Comparison of ENCODE assay signal across 33 cellular contexts in the genomic region with DNA sequence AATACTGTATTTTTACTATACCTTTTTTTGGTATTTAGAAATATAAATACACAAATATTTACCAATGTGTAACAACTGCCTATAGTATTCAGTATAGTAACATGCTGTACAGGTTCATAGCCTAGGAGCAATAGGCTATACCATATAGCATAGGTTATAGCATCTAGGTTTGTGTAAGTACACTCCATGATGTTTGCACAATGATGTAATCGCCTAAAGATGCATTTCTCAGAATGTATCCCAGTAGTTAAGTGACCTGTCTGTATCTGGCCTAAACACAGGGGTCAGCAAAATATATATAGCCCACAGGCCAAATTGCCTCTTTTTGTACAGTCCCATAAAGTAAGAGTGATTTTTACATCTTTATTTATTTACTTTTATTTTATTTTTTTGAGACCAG.
"Had no signal": no experiment of that assay in that cellular context is flagged by ENCODE, and none has a peak within 500 bp of the region (broad histone marks: within the 10 kb centered on the region; RNA-seq: fewer than 3 reads in every experiment).

No MANE protein-coding gene starts in this region.

- H3K4me1 ChIP-seq: ascending aorta, colonic mucosa had no signal

- ATAC-seq: activated CD8-positive, alpha-beta memory T cell treated with anti-CD3 and anti-CD28 coated beads, Interleukin-2, amount 10 ng/mL, durations not matched to agents 7 days and 5 days; Right ventricle myocardium inferior; SK-N-SH treated with all-trans-retinoic acid at 6 μM for 48 hours; T-cell; T-helper 17 cell had no signal

- H2AFZ ChIP-seq: PC-9 had no signal

- H3K4me3 Mint-ChIP-seq: activated B cell treated with CpG ODN at 0.5 μM for 24 hours; activated CD4-positive, alpha-beta memory T cell treated with anti-CD3 and anti-CD28 coated beads, Interleukin-2, amount 10 ng/mL, durations not matched to agents 7 days and 5 days; activated CD8-positive, alpha-beta memory T cell treated with anti-CD3 and anti-CD28 coated beads, Interleukin-2, amount 10 ng/mL, durations not matched to agents 7 days and 5 days; activated naive CD4-positive, alpha-beta T cell treated with anti-CD3 and anti-CD28 coated beads, Interleukin-2, amount 10 ng/mL, durations not matched to agents 7 days and 5 days; activated naive CD8-positive, alpha-beta T cell; central memory CD8-positive, alpha-beta T cell; T-cell; T-helper 17 cell had no signal

- H3K9me3 Mint-ChIP-seq: activated B cell treated with CpG ODN at 0.5 μM for 24 hours; activated CD4-positive, alpha-beta memory T cell treated with anti-CD3 and anti-CD28 coated beads, Interleukin-2, amount 10 ng/mL, durations not matched to agents 7 days and 5 days; activated naive CD4-positive, alpha-beta T cell treated with anti-CD3 and anti-CD28 coated beads, Interleukin-2, amount 10 ng/mL, durations not matched to agents 7 days and 5 days; central memory CD8-positive, alpha-beta T cell; T-cell had no signal

- H3K9me3 ChIP-seq: ascending aorta, colonic mucosa had no signal

- H3K36me3 ChIP-seq: colonic mucosa had no signal

- H3K27me3 Mint-ChIP-seq: activated B cell treated with CpG ODN at 0.5 μM for 24 hours; activated CD4-positive, alpha-beta memory T cell treated with anti-CD3 and anti-CD28 coated beads, Interleukin-2, amount 10 ng/mL, durations not matched to agents 7 days and 5 days; activated CD8-positive, alpha-beta memory T cell treated with anti-CD3 and anti-CD28 coated beads, Interleukin-2, amount 10 ng/mL, durations not matched to agents 7 days and 5 days; activated naive CD4-positive, alpha-beta T cell treated with anti-CD3 and anti-CD28 coated beads, Interleukin-2, amount 10 ng/mL, durations not matched to agents 7 days and 5 days; activated naive CD8-positive, alpha-beta T cell; central memory CD8-positive, alpha-beta T cell; T-cell; T-helper 17 cell had no signal

- H3K27ac Mint-ChIP-seq: activated B cell treated with CpG ODN at 0.5 μM for 24 hours; activated naive CD8-positive, alpha-beta T cell had no signal

- FAIRE-seq: RCC 7860 had no signal

- DNase-seq: activated B cell treated with CpG ODN at 0.5 μM for 24 hours; activated CD4-positive, alpha-beta memory T cell treated with anti-CD3 and anti-CD28 coated beads, Interleukin-2, amount 10 ng/mL, durations not matched to agents 7 days and 5 days; activated CD4-positive, alpha-beta T cell treated with anti-CD3 and anti-CD28 coated beads for 4 hours; activated CD4-positive, CD25-positive, alpha-beta regulatory T cell treated with anti-CD3 and anti-CD28 coated beads, Interleukin-2, amount 50 U/mL, for 72 hours; activated CD8-positive, alpha-beta memory T cell treated with anti-CD3 and anti-CD28 coated beads, Interleukin-2, amount 10 ng/mL, durations not matched to agents 7 days and 5 days; activated CD8-positive, alpha-beta memory T cell treated with anti-CD3 and anti-CD28 coated beads, Interleukin-2, amount 50 U/mL, for 48 hours; activated effector memory CD4-positive, alpha-beta T cell treated with Interleukin-2 at 50 U/mL for 16 hours; activated naive CD4-positive, alpha-beta T cell treated with anti-CD3 and anti-CD28 coated beads, Interleukin-2, amount 10 ng/mL, durations not matched to agents 7 days and 5 days; activated T-cell treated with anti-CD3 and anti-CD28 coated beads, Interleukin-2, amount 50 U/mL, for 48 hours; amygdala; colonic mucosa; NCI-H1105; NCI-H1417 treated with DMSO at 0.1 percent for 48 hours; NCI-H1694; NCI-H1930; NCI-H2081 treated with DMSO at 0.1 percent for 48 hours; NCI-H345; NCI-H526 treated with DMSO at 0.1 percent for 48 hours; NCI-H82; NK-92 treated with Interleukin-12 subunit alpha and Interleukin-12 subunit beta, amount 100 ng/mL, for 24 hours; PC-9; SIG-M5; T-cell; T-helper 17 cell had no signal

- H3K4me3 ChIP-seq: ascending aorta, cardiac muscle cell, colonic mucosa, PC-9 had no signal

- H3K27me3 ChIP-seq: ascending aorta, cardiac muscle cell, colonic mucosa had no signal

- H3K27ac ChIP-seq: ascending aorta, cardiac muscle cell, colonic mucosa, PC-9, RWPE1, VCaP had no signal

- H3K4me2 ChIP-seq: PC-9 had no signal
